ENCODE assay signal across 8 cellular contexts in the genomic region with DNA sequence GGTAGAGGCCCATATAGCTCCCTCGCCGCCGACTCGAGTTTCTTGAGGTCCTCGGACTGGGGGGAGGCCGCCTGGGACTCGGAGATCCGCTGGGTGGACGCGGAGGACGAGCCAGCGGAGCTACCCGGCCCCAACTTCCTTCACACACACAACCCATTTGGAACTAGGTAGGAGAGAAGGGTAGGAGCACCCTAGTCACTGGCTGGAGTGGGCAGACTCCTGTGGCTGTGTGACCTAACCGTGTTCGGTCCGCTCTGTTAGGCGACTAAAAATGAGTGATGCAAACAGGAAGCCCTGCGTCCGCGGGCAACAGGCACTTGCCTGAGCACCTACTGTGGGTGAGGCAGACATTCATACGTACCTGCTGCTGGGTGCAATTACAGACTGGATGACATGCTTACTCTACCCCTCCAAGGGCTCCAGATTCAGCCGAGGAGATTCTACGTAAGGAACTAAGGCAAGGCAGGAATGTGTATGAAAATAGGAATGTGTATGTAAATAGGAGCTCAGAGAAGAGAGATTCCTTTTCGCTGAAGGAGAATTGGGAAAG. TPM values are rescaled to one million over a fixed set of nuclear protein-coding genes. Genes with fewer than 3 reads are reported as not detected.
DNase-seq lines count a peak whose midpoint lies in the region; ATAC-seq, FAIRE-seq and TF ChIP-seq lines count a peak whose summit lies in the region.

No MANE protein-coding gene starts in this region.

- POLR2A ChIA-PET in activated CD4-positive, alpha-beta T cell treated with anti-CD3 and anti-CD28 coated beads, Interleukin-2, amount 10 ng/mL, durations not matched to agents 7 days and 5 days (lab: Charles Lee) = interaction anchor here (0.6 to 5.0 kb wide), 5 partner anchors 10 to 642 kb away, joined by 3 to 18 read pairs (median 3); a partner anchor contains a TSS
- POLR2A ChIA-PET in H1 (lab: Charles Lee; ENCODE audit: partially characterized antibody) = interaction anchor here (0.9 to 5.0 kb wide), 13 partner anchors 7 to 205 kb away, joined by 3 to 61 read pairs (median 4); a partner anchor contains a TSS

- TF ChIP-seq RAD21 in H1 (IDR thresholded peaks at IDR 0.05 in 1 of 2, conservative IDR thresholded peaks at IDR 0.05 in 1 of 2; ENCODE audit: low read depth in 2 of 2, low read length in 2 of 2) = no peak

- DNase-seq in NCI-H146 (lab: John Stamatoyannopoulos, UW) (peak; percentile 23), NCI-H146 treated with DMSO at 0.1 percent for 48 hours (lab: John Stamatoyannopoulos, UW; ENCODE audit: unreplicated experiment) (no peak), NAMALWA (ENCODE audit: low spot score) (peak; percentile 77), H1 (ENCODE audit: low read depth in 1 of 2, low spot score in 2 of 2) (peak in 1 of 2 experiments; percentile 82), tibial nerve (ENCODE audit: low spot score in 2 of 2) (peak in 1 of 2 donors; percentile 36)
- DNase-seq in activated CD4-positive, alpha-beta T cell treated with anti-CD3 and anti-CD28 coated beads, Interleukin-2, amount 10 ng/mL, durations not matched to agents 7 days and 5 days = peak; percentile 67
- DNase-seq in natural killer cell treated with Interleukin-12 subunit alpha and Interleukin-12 subunit beta and Interleukin-15 and Interleukin-18, amount 100 ng/mL, for 72 hours (ENCODE audit: low spot score) = peak; percentile 79

- no peak overlapping the region for H3K14ac ChIP-seq in H1 (ENCODE audit: insufficient read length)

- H3K56ac ChIP-seq in H1 (replicated peaks; ENCODE audit: insufficient read length, low read depth, low read length) = no peak overlapping the region

- no peak overlapping the region for H4K91ac ChIP-seq in H1 (replicated peaks; ENCODE audit: insufficient read length, low read length)

- peaks cover 0 to 4% of the 10 kb centered on the region in 2 experiments; a peak in 2 of 4 replicates for H3K79me2 ChIP-seq in H1 (ENCODE audit: control insufficient read depth in 1 of 2, insufficient read depth in 2 of 2, low read length in 2 of 2)

- CTCF ChIA-PET in activated CD4-positive, alpha-beta T cell treated with anti-CD3 and anti-CD28 coated beads, Interleukin-2, amount 10 ng/mL, durations not matched to agents 7 days and 5 days (lab: Charles Lee) = interaction anchor here (0.6 to 3.0 kb wide), 8 partner anchors 8 to 395 kb away, joined by 3 to 21 read pairs (median 3); a partner anchor contains a TSS
- CTCF ChIA-PET in H1 (lab: Charles Lee; ENCODE audit: partially characterized antibody) = interaction anchor here (0.5 to 1.4 kb wide), 6 partner anchors 11 to 229 kb away, joined by 3 to 4 read pairs (median 3); no protein-coding TSS in a partner anchor

- H3K9me3 ChIP-seq in H1 (ENCODE audit: insufficient read depth in 2 of 2, low read depth in 1 of 2, low read length in 1 of 2) = no peaks in the 10 kb centered on the region; a peak in 1 of 4 replicates
- no peaks in the 10 kb centered on the region for H3K9me3 ChIP-seq in tibial nerve

- no peaks in the 10 kb centered on the region for H4K20me1 ChIP-seq in H1 (replicated peaks in 1 of 2; ENCODE audit: control insufficient read depth in 1 of 2, insufficient read depth in 2 of 2, low read length in 2 of 2)

- no peaks in the 10 kb centered on the region for H3K79me1 ChIP-seq in H1 (ENCODE audit: low read depth, low read length)

- peaks cover 3% of the 10 kb centered on the region for H3K36me3 Mint-ChIP-seq in activated CD4-positive, alpha-beta T cell treated with anti-CD3 and anti-CD28 coated beads, Interleukin-2, amount 10 ng/mL, durations not matched to agents 7 days and 5 days (ENCODE audit: low read depth)
- H3K36me3 Mint-ChIP-seq in natural killer cell treated with Interleukin-12 subunit alpha and Interleukin-12 subunit beta and Interleukin-15 and Interleukin-18, amount 100 ng/mL, for 72 hours = no peaks in the 10 kb centered on the region

- H4K8ac ChIP-seq in H1 (ENCODE audit: extremely low read depth, insufficient read depth, low read length) = peak overlapping the region; percentile 75

- peak overlapping the region; percentile 97 for H3K18ac ChIP-seq in H1 (ENCODE audit: extremely low read depth, low read length)

- peaks cover 19% of the 10 kb centered on the region for H3K23me2 ChIP-seq in H1 (ENCODE audit: low read depth, low read length)

- H4K5ac ChIP-seq in H1 (ENCODE audit: insufficient read length, low read depth, low read length) = peak overlapping the region; percentile 98

- H3K9ac ChIP-seq in H1 (replicated peaks in 1 of 4; ENCODE audit: extremely low read depth in 1 of 4, low read depth in 3 of 4, low read length in 3 of 4) = peak overlapping the region; percentile 48 to 77 (median 70)

- no peak overlapping the region for H3K23ac ChIP-seq in H1 (ENCODE audit: insufficient read length)

- H3K4me1 Mint-ChIP-seq in activated CD4-positive, alpha-beta T cell treated with anti-CD3 and anti-CD28 coated beads, Interleukin-2, amount 10 ng/mL, durations not matched to agents 7 days and 5 days = peaks cover 14% of the 10 kb centered on the region
- peaks cover 23 to 25% of the 10 kb centered on the region in 2 donors for H3K4me1 Mint-ChIP-seq in natural killer cell treated with Interleukin-12 subunit alpha and Interleukin-12 subunit beta and Interleukin-15 and Interleukin-18, amount 100 ng/mL, for 72 hours (ENCODE audit: low read depth in 2 of 2)

- no peak overlapping the region for H2BK20ac ChIP-seq in H1 (ENCODE audit: low read length)

- H3K27ac Mint-ChIP-seq in activated CD4-positive, alpha-beta T cell treated with anti-CD3 and anti-CD28 coated beads, Interleukin-2, amount 10 ng/mL, durations not matched to agents 7 days and 5 days = peak overlapping the region; percentile 95
- H3K27ac Mint-ChIP-seq in natural killer cell treated with Interleukin-12 subunit alpha and Interleukin-12 subunit beta and Interleukin-15 and Interleukin-18, amount 100 ng/mL, for 72 hours = peak overlapping the region; percentile 70 to 87

- H2AFZ ChIP-seq in H1 (ENCODE audit: low read length) = peak overlapping the region; percentile 91

- peak overlapping the region; percentile 87 for H3K4me3 Mint-ChIP-seq in activated CD4-positive, alpha-beta T cell treated with anti-CD3 and anti-CD28 coated beads, Interleukin-2, amount 10 ng/mL, durations not matched to agents 7 days and 5 days
- peak overlapping the region; percentile 98 for H3K4me3 Mint-ChIP-seq in natural killer cell treated with Interleukin-12 subunit alpha and Interleukin-12 subunit beta and Interleukin-15 and Interleukin-18, amount 100 ng/mL, for 72 hours

- no peaks in the 10 kb centered on the region for H3K27me3 Mint-ChIP-seq in activated CD4-positive, alpha-beta T cell treated with anti-CD3 and anti-CD28 coated beads, Interleukin-2, amount 10 ng/mL, durations not matched to agents 7 days and 5 days
- H3K27me3 Mint-ChIP-seq in natural killer cell treated with Interleukin-12 subunit alpha and Interleukin-12 subunit beta and Interleukin-15 and Interleukin-18, amount 100 ng/mL, for 72 hours = no peaks in the 10 kb centered on the region

- no peak for FAIRE-seq in H1 (lab: Jason Lieb, UNC)

- H3K4me1 ChIP-seq in H1 (replicated peaks in 1 of 4; ENCODE audit: control insufficient read depth in 3 of 4, insufficient read depth in 4 of 4, low read length in 3 of 4) (peaks cover 1 to 9% (median 2%) of the 10 kb centered on the region in 4 experiments; a peak in 4 of 7 replicates), tibial nerve (peaks cover 0 to 21% (median 5%) of the 10 kb centered on the region in 4 donors)

- H3K4me3 ChIP-seq in H1 (ENCODE audit: extremely low read depth in 1 of 4, insufficient read depth in 2 of 4, low read depth in 3 of 4, low read length in 4 of 4) = peak overlapping the region; percentile 85 to 93 (median 86)
- H3K4me3 ChIP-seq in tibial nerve = peak overlapping the region; percentile 72 to 94 (median 84)

- peak overlapping the region; percentile 69; the same call in 1 of the 2 replicates for H2BK12ac ChIP-seq in H1 (ENCODE audit: low read depth, low read length)

- no peak for ATAC-seq in natural killer cell treated with Interleukin-12 subunit alpha and Interleukin-12 subunit beta and Interleukin-15 and Interleukin-18, amount 100 ng/mL, for 72 hours
- ATAC-seq in esophagus mucosa = no peak

- H3K27ac ChIP-seq in H1 (ENCODE audit: low read depth, low read length) (peak overlapping the region; percentile 51), tibial nerve (peak overlapping the region; percentile 90 to 99 (median 96))

- H2BK15ac ChIP-seq in H1 (ENCODE audit: low read length) = no peak overlapping the region

- WGBS in H1 (ENCODE audit: extremely low coverage in 1 of 2, insufficient coverage in 1 of 2, insufficient read length in 1 of 2, insufficient replicate concordance in 2 of 2, low coverage in 1 of 2, low lambda C conversion rate in 2 of 2, missing lambda C conversion rate in 1 of 2), 2 experiments = 4% methylated on average over 24 of the region's 24 CpGs; no CpG with 5 or more reads in 1 of the 2 experiments
- 2% methylated on average over 24 of the region's 24 CpGs for WGBS in tibial nerve, 2 donors

- TF ChIP-seq CTCF in H1 (IDR thresholded peaks at IDR 0.05; ENCODE audit: control extremely low read depth in 1 of 3, insufficient read depth in 1 of 3, low read depth in 1 of 3, low read length in 3 of 3) (no peak), tibial nerve (IDR thresholded peaks at IDR 0.05) (no peak)

- no peak for TF ChIP-seq EP300 in H1 (IDR thresholded peaks at IDR 0.05; ENCODE audit: borderline replicate concordance in 1 of 2, low read depth in 2 of 2, low read length in 2 of 2)
- TF ChIP-seq EP300 in tibial nerve (IDR thresholded peaks at IDR 0.05) = peak in 1 of 2 donors; percentile 3

- H3K27me3 ChIP-seq in H1 (replicated peaks in 1 of 4; ENCODE audit: control insufficient read depth in 3 of 4, extremely low read depth in 1 of 4, insufficient read depth in 3 of 4, low read length in 3 of 4) (no peaks in the 10 kb centered on the region), tibial nerve (no peaks in the 10 kb centered on the region)

- no peaks in the 10 kb centered on the region for H3K9me3 Mint-ChIP-seq in activated CD4-positive, alpha-beta T cell treated with anti-CD3 and anti-CD28 coated beads, Interleukin-2, amount 10 ng/mL, durations not matched to agents 7 days and 5 days
- H3K9me3 Mint-ChIP-seq in natural killer cell treated with Interleukin-12 subunit alpha and Interleukin-12 subunit beta and Interleukin-15 and Interleukin-18, amount 100 ng/mL, for 72 hours = no peaks in the 10 kb centered on the region

- no peaks in the 10 kb centered on the region for H3K36me3 ChIP-seq in H1 (ENCODE audit: control insufficient read depth in 2 of 4, insufficient read depth in 4 of 4, low read length in 3 of 4)
- no peaks in the 10 kb centered on the region for H3K36me3 ChIP-seq in tibial nerve

- 0 out of 2 replicates have a peak overlapping the region, but pooled peaks have one; percentile 30 for H2AK5ac ChIP-seq in H1 (ENCODE audit: low read depth, low read length)

- peak overlapping the region; percentile 90; the same call in 1 of the 2 replicates for H2BK5ac ChIP-seq in H1 (ENCODE audit: low read depth, low read length)

- no peak overlapping the region for H3K4ac ChIP-seq in H1 (replicated peaks; ENCODE audit: insufficient read length, low read depth, low read length)

- H3K4me2 ChIP-seq in H1 (ENCODE audit: insufficient read depth in 1 of 2, low read depth in 2 of 2, low read length in 2 of 2) = peak overlapping the region; percentile 94 to 97

- H2BK120ac ChIP-seq in H1 (replicated peaks; ENCODE audit: low read depth, low read length) = no peak overlapping the region

- peak; percentile 52 to 56; a peak in 2 of 3 replicates for TF ChIP-seq POLR2A in H1 (IDR thresholded peaks at IDR 0.05; ENCODE audit: control extremely low read depth in 1 of 2, low read depth in 2 of 2, low read length in 2 of 2)
- TF ChIP-seq POLR2A in tibial nerve (IDR thresholded peaks at IDR 0.05) = no peak

RNA-seq across cellular contexts. Expression of a gene that starts 4.6 kb away (rescaled TPM):
- 100 to 1,000 TPM; 106 to 115 TPM for total RNA-seq in activated CD4-positive, alpha-beta T cell treated with anti-CD3 and anti-CD28 coated beads, Interleukin-2, amount 10 ng/mL, durations not matched to agents 7 days and 5 days
- 103 and 109 TPM in 2 replicates for total RNA-seq in H1 (2021; fragmentation: NEBNext Ultra II Directional; extraction: Animal tissue kit (Norgen Biotek cat#: 25700))
- 69.5 and 86.6 TPM in 2 replicates for polyA plus RNA-seq in H1 (2011; rRNA removed)
- 39.2 TPM for polyA plus RNA-seq in H1 (2011; cell fraction: cytosol; rRNA removed)
- 66.9 TPM for polyA plus RNA-seq in H1 (2011; cell fraction: nucleus; rRNA removed)
- polyA plus RNA-seq in H1 (2012, experiment 1 of 2) = 47.2 to 63.1 TPM (median 54.2 TPM) in 4 replicates
- 3.3 TPM for polyA plus RNA-seq in H1 (2012, experiment 2 of 2)
- 30.4 TPM for polyA plus RNA-seq in H1 (2013, experiment 1 of 2)
- 31.0 TPM for polyA plus RNA-seq in H1 (2013, experiment 2 of 2)
- 137 and 225 TPM in 2 replicates for polyA minus RNA-seq in H1 (2011; rRNA and poly(A)+ RNA removed)
- 57.2 TPM for polyA minus RNA-seq in H1 (2011; cell fraction: cytosol; rRNA and poly(A)+ RNA removed)
- 66.8 TPM for polyA minus RNA-seq in H1 (2011; cell fraction: nucleus; rRNA and poly(A)+ RNA removed)
- total RNA-seq in natural killer cell treated with Interleukin-12 subunit alpha and Interleukin-12 subunit beta and Interleukin-15 and Interleukin-18, amount 100 ng/mL, for 72 hours = 100 to 1,000 TPM in 1 of 2 donors, 10 to 100 TPM in 1; 93.5 to 103 TPM
- total RNA-seq in tibial nerve (10 to 100 TPM; 40.2 to 59.4 (median 43.1) TPM), esophagus mucosa (28.5 TPM)

Comparison
In these comparisons a context has a peak if more than half of its experiments do, and no peak if none do; other contexts are left out.
1. POLR2A ChIP-seq: peak in H1 (2 of 2); none in tibial nerve (0 of 2).